ENCODE assay signal across 13 cellular contexts in genomic region chr7:114818501-114818900, GRCh38.
A peak's percentile ranks its signal among the peaks of the same experiment; 100 is the strongest.
DNase-seq lines count a peak whose midpoint lies in the region; ATAC-seq and TF ChIP-seq lines count a peak whose summit lies in the region.
"Had no signal": no experiment of that assay in that cellular context is flagged by ENCODE, and none has a peak within 500 bp of the region (broad histone marks: within the 10 kb centered on the region; RNA-seq: fewer than 3 reads in every experiment).

No MANE protein-coding gene starts in this region.

- POLR2A ChIA-PET in CD8-positive, alpha-beta T cell (lab: Charles Lee) = no interaction called here

- no peaks in the 10 kb centered on the region for H3K36me3 ChIP-seq in CD8-positive, alpha-beta T cell (ENCODE audit: insufficient read depth, low read length)
- H3K36me3 ChIP-seq: thoracic aorta had no signal

- peaks cover 3% of the 10 kb centered on the region for H3K36me3 Mint-ChIP-seq in activated T-cell treated with anti-CD3 and anti-CD28 coated beads, Interleukin-2, amount 50 U/mL, for 24 hours (ENCODE audit: low read depth)
- no peaks in the 10 kb centered on the region for H3K36me3 Mint-ChIP-seq in CD8-positive, alpha-beta T cell
- H3K36me3 Mint-ChIP-seq: activated naive CD4-positive, alpha-beta T cell treated with anti-CD3 and anti-CD28 coated beads, Interleukin-2, amount 50 U/mL, for 24 hours had no signal

- no peak overlapping the region for H3K4me3 Mint-ChIP-seq in activated T-cell treated with anti-CD3 and anti-CD28 coated beads, Interleukin-2, amount 50 U/mL, for 24 hours
- H3K4me3 Mint-ChIP-seq in CD8-positive, alpha-beta T cell = no peak overlapping the region
- H3K4me3 Mint-ChIP-seq: activated naive CD4-positive, alpha-beta T cell treated with anti-CD3 and anti-CD28 coated beads, Interleukin-2, amount 50 U/mL, for 24 hours; endodermal cell had no signal

- H3K9me3 ChIP-seq in CD8-positive, alpha-beta T cell (ENCODE audit: low read length) = no peaks in the 10 kb centered on the region
- H3K9me3 ChIP-seq: thoracic aorta had no signal

- TF ChIP-seq CTCF in epithelial cell of esophagus (IDR thresholded peaks at IDR 0.05; ENCODE audit: insufficient read depth, low read depth, low read length, missing control alignments) = no peak
- no peak for TF ChIP-seq CTCF in CD8-positive, alpha-beta T cell (IDR thresholded peaks at IDR 0.05)

- H3K9me3 Mint-ChIP-seq in activated T-cell treated with anti-CD3 and anti-CD28 coated beads, Interleukin-2, amount 50 U/mL, for 24 hours = peaks cover 2% of the 10 kb centered on the region
- H3K9me3 Mint-ChIP-seq in CD8-positive, alpha-beta T cell = no peaks in the 10 kb centered on the region
- H3K9me3 Mint-ChIP-seq: activated naive CD4-positive, alpha-beta T cell treated with anti-CD3 and anti-CD28 coated beads, Interleukin-2, amount 50 U/mL, for 24 hours; endodermal cell had no signal

- ATAC-seq in CD8-positive, alpha-beta T cell = no peak

- H3K27ac ChIP-seq in CD8-positive, alpha-beta T cell (ENCODE audit: low read depth, low read length) = no peak overlapping the region
- H3K27ac ChIP-seq: C4-2B had no signal

- no peak for DNase-seq in activated T-cell treated with anti-CD3 and anti-CD28 coated beads, Interleukin-2, amount 50 U/mL, for 24 hours
- no peak for DNase-seq in activated T-cell treated with anti-CD3 and anti-CD28 coated beads, Interleukin-2, amount 50 U/mL, for 48 hours
- DNase-seq in M059J (ENCODE audit: low read depth) = peak; percentile 47
- peak; percentile 90 for DNase-seq in epithelial cell of esophagus (ENCODE audit: low read depth)
- peak; percentile 51 for DNase-seq in skeletal muscle cell (ENCODE audit: low read depth)
- DNase-seq in T-helper 1 cell = no peak
- no peak for DNase-seq in activated effector memory CD4-positive, alpha-beta T cell treated with Interleukin-2 at 50 U/mL for 16 hours
- DNase-seq in CD8-positive, alpha-beta T cell = no peak
- DNase-seq: endodermal cell, NCI-H1930 had no signal

- H3K4me3 ChIP-seq in epithelial cell of esophagus (ENCODE audit: low read length) (no peak overlapping the region), skeletal muscle cell (ENCODE audit: low read depth, low read length) (no peak overlapping the region)
- H3K4me3 ChIP-seq in CD8-positive, alpha-beta T cell (ENCODE audit: low read depth, low read length) = no peak overlapping the region
- H3K4me3 ChIP-seq: thoracic aorta had no signal

- CTCF ChIA-PET in CD8-positive, alpha-beta T cell (lab: Charles Lee) = no interaction called here

- no peaks in the 10 kb centered on the region for H3K27me3 ChIP-seq in CD8-positive, alpha-beta T cell (ENCODE audit: insufficient read depth, low read length)

- peaks cover 48% of the 10 kb centered on the region for H3K4me1 Mint-ChIP-seq in activated T-cell treated with anti-CD3 and anti-CD28 coated beads, Interleukin-2, amount 50 U/mL, for 24 hours (ENCODE audit: low read depth)
- H3K4me1 Mint-ChIP-seq in CD8-positive, alpha-beta T cell (ENCODE audit: low read depth) = peaks cover 3% of the 10 kb centered on the region

- intact Hi-C loops in CD8-positive, alpha-beta T cell (cut with DNase I, micrococcal nuclease) = no loop called here

- peaks cover 7% of the 10 kb centered on the region for H3K27me3 Mint-ChIP-seq in activated T-cell treated with anti-CD3 and anti-CD28 coated beads, Interleukin-2, amount 50 U/mL, for 24 hours
- H3K27me3 Mint-ChIP-seq in CD8-positive, alpha-beta T cell (ENCODE audit: low read depth) = peaks cover 4% of the 10 kb centered on the region
- H3K27me3 Mint-ChIP-seq: activated naive CD4-positive, alpha-beta T cell treated with anti-CD3 and anti-CD28 coated beads, Interleukin-2, amount 50 U/mL, for 24 hours had no signal

- H3K4me1 ChIP-seq in CD8-positive, alpha-beta T cell (ENCODE audit: insufficient read depth, low read length) = no peaks in the 10 kb centered on the region

- H3K27ac Mint-ChIP-seq in activated T-cell treated with anti-CD3 and anti-CD28 coated beads, Interleukin-2, amount 50 U/mL, for 24 hours = peak overlapping the region; percentile 7
- H3K27ac Mint-ChIP-seq in CD8-positive, alpha-beta T cell = no peak overlapping the region
- H3K27ac Mint-ChIP-seq: activated naive CD4-positive, alpha-beta T cell treated with anti-CD3 and anti-CD28 coated beads, Interleukin-2, amount 50 U/mL, for 24 hours; endodermal cell had no signal

Comparison
In these comparisons a context has a peak if more than half of its experiments do, and no peak if none do; other contexts are left out.
1. DNase-seq: peak in M059J (single experiment), epithelial cell of esophagus (single experiment) and skeletal muscle cell (single experiment); none in activated T-cell treated with anti-CD3 and anti-CD28 coated beads, Interleukin-2, amount 50 U/mL, for 24 hours (single experiment), activated T-cell treated with anti-CD3 and anti-CD28 coated beads, Interleukin-2, amount 50 U/mL, for 48 hours (0 of 2), T-helper 1 cell (0 of 5), activated effector memory CD4-positive, alpha-beta T cell treated with Interleukin-2 at 50 U/mL for 16 hours (single experiment) and CD8-positive, alpha-beta T cell (0 of 7).